1 cellular context compared by ENCODE assay signal in the genomic region with DNA sequence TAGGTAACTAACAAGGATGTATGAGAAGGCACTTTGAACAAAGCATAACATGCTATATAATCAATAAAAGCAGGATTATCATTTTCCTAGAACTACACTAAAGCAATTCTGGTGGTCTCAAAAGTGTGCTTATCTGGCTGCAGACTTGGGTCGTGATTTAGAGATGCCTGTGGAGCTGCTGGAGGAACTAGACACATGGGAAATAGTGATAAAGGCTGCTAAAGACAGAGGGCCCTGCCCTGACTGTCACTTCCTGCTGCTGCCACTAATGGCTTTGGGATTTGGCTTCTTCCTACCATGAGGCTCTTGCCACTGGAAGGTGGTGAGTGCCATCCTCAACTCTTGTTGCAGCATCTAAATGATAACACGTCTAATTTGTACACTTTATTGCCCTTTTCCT.
TF ChIP-seq lines count a peak whose summit lies in the region.

No MANE protein-coding gene starts in this region.

TF ChIP-seq in K562, 482 proteins besides CTCF, POLR2A, EP300 and RAD21 (continued from another document):
- TF ChIP-seq, protein P1, sequence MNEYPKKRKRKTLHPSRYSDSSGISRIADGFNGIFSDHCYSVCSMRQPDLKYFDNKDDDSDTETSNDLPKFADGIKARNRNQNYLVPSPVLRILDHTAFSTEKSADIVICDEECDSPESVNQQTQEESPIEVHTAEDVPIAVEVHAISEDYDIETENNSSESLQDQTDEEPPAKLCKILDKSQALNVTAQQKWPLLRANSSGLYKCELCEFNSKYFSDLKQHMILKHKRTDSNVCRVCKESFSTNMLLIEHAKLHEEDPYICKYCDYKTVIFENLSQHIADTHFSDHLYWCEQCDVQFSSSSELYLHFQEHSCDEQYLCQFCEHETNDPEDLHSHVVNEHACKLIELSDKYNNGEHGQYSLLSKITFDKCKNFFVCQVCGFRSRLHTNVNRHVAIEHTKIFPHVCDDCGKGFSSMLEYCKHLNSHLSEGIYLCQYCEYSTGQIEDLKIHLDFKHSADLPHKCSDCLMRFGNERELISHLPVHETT (CRISPR knock-in tag; conservative IDR thresholded peaks at IDR 0.05 in 1 of 2, IDR thresholded peaks at IDR 0.05 in 1 of 2) = no peak
- peak; percentile 56 for TF ChIP-seq TAL1 (IDR thresholded peaks at IDR 0.05)
